ENCODE assay signal across 8 cellular contexts in the genomic region with DNA sequence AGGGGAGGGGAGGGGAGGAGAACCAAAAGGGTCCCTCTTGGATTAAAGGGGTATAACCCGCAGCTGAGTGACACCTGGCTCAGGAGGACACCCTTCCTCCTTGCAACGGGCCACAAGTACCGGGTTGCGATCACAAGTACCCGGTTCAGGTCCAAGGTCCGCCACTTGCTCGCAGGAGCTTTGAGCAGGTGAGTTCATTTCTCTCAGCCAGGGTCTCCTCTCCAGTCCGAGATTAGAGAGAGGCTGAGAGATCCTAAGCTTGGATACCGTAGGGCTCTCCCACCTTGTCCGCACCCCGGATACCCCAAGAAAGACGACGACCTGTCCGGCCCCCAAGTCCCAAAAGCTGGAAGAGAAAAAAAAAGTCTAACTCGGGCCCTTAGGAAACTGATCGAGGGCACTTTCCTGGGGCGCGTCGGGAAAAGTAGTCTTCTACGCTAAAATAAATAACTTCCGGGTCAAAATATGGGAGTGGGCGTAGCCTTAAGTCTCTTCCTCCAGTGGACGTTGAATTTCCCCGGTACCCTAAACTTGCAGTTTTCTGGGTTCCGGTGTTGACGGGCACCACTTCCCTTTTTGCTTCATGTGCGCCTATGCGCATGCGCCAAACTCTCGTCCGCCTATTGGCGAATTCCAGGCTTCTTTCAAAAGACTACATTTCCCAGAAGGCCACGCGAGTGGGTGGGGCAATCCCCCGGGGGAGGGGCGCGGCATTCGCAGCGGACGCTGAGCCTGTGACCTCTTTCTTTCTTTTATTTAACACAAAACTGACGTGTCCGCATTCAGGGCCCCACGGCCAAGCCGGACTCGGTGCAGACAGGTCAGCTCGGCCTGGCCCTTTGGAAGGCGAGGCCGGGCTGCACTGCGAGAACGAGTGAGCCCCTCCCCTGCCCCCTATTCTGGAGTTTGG. TPM values are rescaled to one million over a fixed set of nuclear protein-coding genes. Genes with fewer than 3 reads are reported as not detected.
DNase-seq lines count a peak whose midpoint lies in the region; ATAC-seq and TF ChIP-seq lines count a peak whose summit lies in the region.

No MANE protein-coding gene starts in this region.

- no peaks in the 10 kb centered on the region for H3K9me3 ChIP-seq in esophagus muscularis mucosa
- no peaks in the 10 kb centered on the region for H3K9me3 ChIP-seq in muscle layer of colon (ENCODE audit: low read length)

- intact Hi-C loops in esophagus muscularis mucosa (cut with DNase I) = no loop called here

- ATAC-seq in GM21737 (IDR thresholded peaks at IDR 0.05; ENCODE audit: unreplicated experiment) = peak; percentile 82

- H3K9ac ChIP-seq in muscle layer of colon (ENCODE audit: low read length) = peak overlapping the region; percentile 95

- peak; percentile 49 for TF ChIP-seq POLR2A in esophagus muscularis mucosa (IDR thresholded peaks at IDR 0.05; ENCODE audit: low read depth)

- no peaks in the 10 kb centered on the region for H3K36me3 ChIP-seq in esophagus muscularis mucosa
- no peaks in the 10 kb centered on the region for H3K36me3 ChIP-seq in muscle layer of colon (ENCODE audit: insufficient read depth, low read length)

- H3K27me3 ChIP-seq in esophagus muscularis mucosa (no peaks in the 10 kb centered on the region), muscle layer of colon (ENCODE audit: control insufficient read depth in 1 of 2, insufficient read depth in 2 of 2, low read length in 2 of 2) (no peaks in the 10 kb centered on the region)

- H3K4me3 ChIP-seq in esophagus muscularis mucosa (peak overlapping the region; percentile 73 to 91 (median 85)), muscle layer of colon (ENCODE audit: low read depth in 1 of 2, low read length in 2 of 2) (peak overlapping the region; percentile 71 to 91)

- peak; percentile 99 for DNase-seq in DMS79 (lab: John Stamatoyannopoulos, UW)
- peak; percentile 97 for DNase-seq in KG1 (lab: John Stamatoyannopoulos, UW)
- peak; percentile 99 for DNase-seq in activated T-cell treated with anti-CD3 and anti-CD28 coated beads, Interleukin-2, amount 50 U/mL, for 48 hours
- DNase-seq in esophagus muscularis mucosa (ENCODE audit: extremely low spot score) = peak; percentile 100
- peak; percentile 99 for DNase-seq in stimulated activated CD8-positive, alpha-beta memory T cell treated with anti-CD3 and anti-CD28 coated beads, Interleukin-7, amount 100 ng/mL, for 1 hour (ENCODE audit: low read depth in 2 of 2)

- peak in 1 of 3 experiments; percentile 30 for TF ChIP-seq CTCF in esophagus muscularis mucosa (IDR thresholded peaks at IDR 0.05)

- H3K27ac ChIP-seq in esophagus muscularis mucosa (replicated peaks in 1 of 4) = peak overlapping the region; percentile 88 to 97 (median 92)
- peak overlapping the region; percentile 91 for H3K27ac ChIP-seq in muscle layer of colon (ENCODE audit: low read depth, low read length)

- under 1% methylated on average over 46 of the region's 50 CpGs for WGBS in esophagus muscularis mucosa

- H3K4me1 ChIP-seq in esophagus muscularis mucosa (peaks cover 22 to 33% (median 27%) of the 10 kb centered on the region in 4 donors), muscle layer of colon (ENCODE audit: insufficient read depth, low read length) (peaks cover 15% of the 10 kb centered on the region)

- TF ChIP-seq EP300 in esophagus muscularis mucosa (IDR thresholded peaks at IDR 0.05) = no peak

TF ChIP-seq in PFSK-1, 5 proteins besides CTCF, POLR2A, EP300 and RAD21:
- TF ChIP-seq POLR2AphosphoS5 (IDR thresholded peaks at IDR 0.05; ENCODE audit: low read depth, low read length) = peak; percentile 77; the same call in 1 of the 2 replicates
- TF ChIP-seq FOXP2 (optimal IDR thresholded peaks at IDR 0.05; ENCODE audit: borderline replicate concordance, extremely low read depth, extremely low read length, insufficient read depth) = no peak
- TF ChIP-seq SIN3A (IDR thresholded peaks at IDR 0.05; ENCODE audit: borderline replicate concordance, insufficient read depth, low read length) = no peak
- no peak for TF ChIP-seq TAF1 (IDR thresholded peaks at IDR 0.05; ENCODE audit: borderline replicate concordance, insufficient read depth, low read length)

RNA-seq across cellular contexts. Expression of gene C19orf67, which starts 4.4 kb away (rescaled TPM):
- not detected for polyA plus RNA-seq in PFSK-1 (2012; ENCODE audit: insufficient read length, low read depth)
- total RNA-seq in esophagus muscularis mucosa = not detected

RNA-seq across cellular contexts. Expression of gene MISP3, which starts 8.6 kb away (rescaled TPM):
- 1.5 TPM for polyA plus RNA-seq in PFSK-1 (2012; ENCODE audit: insufficient read length, low read depth)
- 10 to 100 TPM in 1 of 4 donors, 1 to 10 TPM in 3; 1.5 to 11.1 (median 7.6) TPM for total RNA-seq in esophagus muscularis mucosa

RNA-seq across cellular contexts. Expression of gene SAMD1, which starts 9.4 kb away (rescaled TPM):
- polyA plus RNA-seq in PFSK-1 (2012; ENCODE audit: insufficient read length, low read depth) = 64.6 TPM
- 10 to 100 TPM; 24.1 to 75.6 (median 48.8) TPM for total RNA-seq in esophagus muscularis mucosa

RNA-seq across cellular contexts. Expression of gene PALM3, which starts 19.3 kb away (rescaled TPM):
- 12.6 TPM for polyA plus RNA-seq in PFSK-1 (2012; ENCODE audit: insufficient read length, low read depth)
- total RNA-seq in esophagus muscularis mucosa = under 1 TPM in 2 of 4 donors, not detected in 2; 0.32 to 0.42 TPM

RNA-seq across cellular contexts. Expression of gene PRKACA, which starts 36.4 kb away (rescaled TPM):
- polyA plus RNA-seq in PFSK-1 (2012; ENCODE audit: insufficient read length, low read depth) = 39.4 TPM
- total RNA-seq in esophagus muscularis mucosa = 100 to 1,000 TPM in 2 of 4 donors, 10 to 100 TPM in 2; 76.0 to 125 (median 93.3) TPM

Comparison
In these comparisons a context has a peak if more than half of its experiments do, and no peak if none do; other contexts are left out.
1. Peak in every context shown above with its lines: DNase-seq, ATAC-seq, H3K4me3 ChIP-seq and H3K27ac ChIP-seq.